9 cellular contexts compared by ENCODE assay signal in the genomic region with DNA sequence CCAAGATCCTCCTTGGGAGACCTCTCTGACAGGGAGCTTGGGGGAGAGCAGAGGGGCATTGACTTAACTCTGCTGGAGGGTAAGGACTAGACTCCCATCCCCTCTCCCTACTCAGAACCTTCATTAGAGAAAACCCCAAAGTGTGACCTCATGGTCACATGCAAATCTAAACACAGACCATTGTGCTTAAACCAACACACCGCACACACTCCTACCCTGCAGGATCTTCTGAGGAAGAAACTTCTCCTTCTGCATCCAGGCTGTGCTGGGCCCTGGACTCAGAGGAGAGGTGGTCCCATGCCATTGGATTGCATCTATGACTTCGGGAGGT. TPM values are rescaled to one million over a fixed set of nuclear protein-coding genes. Genes with fewer than 3 reads are reported as not detected.
DNase-seq lines count a peak whose midpoint lies in the region; ATAC-seq, FAIRE-seq and TF ChIP-seq lines count a peak whose summit lies in the region.
"Had no signal": no experiment of that assay in that cellular context is flagged by ENCODE, and none has a peak within 500 bp of the region (broad histone marks: within the 10 kb centered on the region; RNA-seq: fewer than 3 reads in every experiment).

No MANE protein-coding gene starts in this region.

- intact Hi-C loops in K562 (cut with micrococcal nuclease): no loop called here
- intact Hi-C loops in naive thymus-derived CD4-positive, alpha-beta T cell (cut with micrococcal nuclease): loop anchor here (1.0 to 5.0 kb wide), 6 partner anchors 8 to 1195 kb away; a partner anchor contains a TSS

- H3K79me2 ChIP-seq in K562 (ENCODE audit: control insufficient read depth, insufficient read depth, low read length): peaks cover 4% of the 10 kb centered on the region; the same call in 1 of the 3 replicates

- H3K36me3 ChIP-seq in HUES48 (ENCODE audit: control insufficient read depth, insufficient read depth, low read length) (no peaks in the 10 kb centered on the region), K562 (ENCODE audit: control insufficient read depth, insufficient read depth, low read length) (no peaks in the 10 kb centered on the region)
- peaks cover 0 to 5% (median 0%) of the 10 kb centered on the region in 3 experiments for H3K36me3 ChIP-seq in naive thymus-derived CD4-positive, alpha-beta T cell (ENCODE audit: control insufficient read depth in 2 of 3, insufficient read depth in 3 of 3, low read length in 3 of 3)

- H3K36me3 Mint-ChIP-seq in naive thymus-derived CD4-positive, alpha-beta T cell: peaks cover 0 to 9% (median 8%) of the 10 kb centered on the region in 5 donors

- H3K27me3 ChIP-seq in HUES48 (ENCODE audit: control insufficient read depth, insufficient read depth, low read length) (peaks cover 14% of the 10 kb centered on the region), K562 (ENCODE audit: control insufficient read depth in 2 of 2, insufficient read depth in 2 of 2, low read length in 2 of 2) (no peaks in the 10 kb centered on the region)
- no peaks in the 10 kb centered on the region for H3K27me3 ChIP-seq in naive thymus-derived CD4-positive, alpha-beta T cell (ENCODE audit: control insufficient read depth in 2 of 2, insufficient read depth in 2 of 2, low read length in 2 of 2)

- TF ChIP-seq POLR2A in K562 (conservative IDR thresholded peaks at IDR 0.05): no peak

- H3K27ac ChIP-seq in HUES48 (ENCODE audit: low read depth, low read length): peak overlapping the region; percentile 41
- H3K27ac ChIP-seq in K562 (ENCODE audit: extremely low read depth, low read depth, low read length): no peak overlapping the region
- peak overlapping the region; percentile 87 for H3K27ac ChIP-seq in naive thymus-derived CD4-positive, alpha-beta T cell (ENCODE audit: low read depth, low read length)

- in situ Hi-C loops in K562 (cut with MboI): no loop called here

- peak; percentile 6 for DNase-seq in AG20443 (ENCODE audit: low spot score)
- peak in 1 of 4 experiments; percentile 2 for DNase-seq in K562 (ENCODE audit: extremely low read depth in 1 of 4, low spot score in 3 of 4)
- no peak for DNase-seq in naive thymus-derived CD4-positive, alpha-beta T cell
- DNase-seq in frontal cortex (ENCODE audit: low spot score in 2 of 2): no peak

- POLR2A ChIA-PET in K562 (lab: Yijun Ruan, JAX): interaction anchor here (0.7 to 8.4 kb wide), 6 partner anchors 9 to 66 kb away, joined by 3 to 91 read pairs (median 5); a partner anchor contains a TSS
- POLR2A ChIA-PET in naive thymus-derived CD4-positive, alpha-beta T cell (lab: Charles Lee): interaction anchor here (0.6 to 3.7 kb wide), 15 partner anchors 8 to 168 kb away, joined by 3 to 52 read pairs (median 4); a partner anchor contains a TSS

- ATAC-seq in K562 (no peak), HG03469 (IDR thresholded peaks at IDR 0.05; ENCODE audit: unreplicated experiment) (no peak), GM21717 (IDR thresholded peaks at IDR 0.05; ENCODE audit: unreplicated experiment) (no peak), HG03439 (IDR thresholded peaks at IDR 0.05; ENCODE audit: unreplicated experiment) (no peak)
- no peak for ATAC-seq in naive thymus-derived CD4-positive, alpha-beta T cell

- peak overlapping the region; percentile 85; the same call in 1 of the 2 replicates for H3K4me2 ChIP-seq in K562 (ENCODE audit: insufficient read depth, low read length)

- H3K27ac Mint-ChIP-seq in naive thymus-derived CD4-positive, alpha-beta T cell: peak overlapping the region; percentile 76 to 94 (median 87)

- H3K9me3 ChIP-seq in HUES48 (ENCODE audit: control insufficient read depth, insufficient read depth, low read length) (no peaks in the 10 kb centered on the region), K562 (replicated peaks; ENCODE audit: control insufficient read depth, insufficient read depth, low read depth, low read length) (no peaks in the 10 kb centered on the region)
- H3K9me3 ChIP-seq in naive thymus-derived CD4-positive, alpha-beta T cell (ENCODE audit: control insufficient read depth in 2 of 3, low read length in 3 of 3): no peaks in the 10 kb centered on the region

- FAIRE-seq in K562 (lab: Jason Lieb, UNC) (no peak), frontal cortex (lab: Jason Lieb, UNC) (no peak)

- peaks cover 0 to 2% (median 0%) of the 10 kb centered on the region in 11 donors for H3K9me3 Mint-ChIP-seq in naive thymus-derived CD4-positive, alpha-beta T cell

- CTCF ChIA-PET in K562 (lab: Yijun Ruan, JAX; ENCODE audit: low intra/inter-chr PET ratio): no interaction called here
- CTCF ChIA-PET in naive thymus-derived CD4-positive, alpha-beta T cell (lab: Charles Lee): interaction anchor here (1.0 to 2.9 kb wide), 3 partner anchors 10 to 12 kb away, joined by 3 to 9 read pairs (median 7); no protein-coding TSS in a partner anchor

- no TSS peak for BruUV-seq in K562 (replicated peaks; lab: Mats Ljungman, UMichigan)

- H3K4me1 Mint-ChIP-seq in naive thymus-derived CD4-positive, alpha-beta T cell: peaks cover 25 to 54% (median 36%) of the 10 kb centered on the region in 7 donors

- 65% methylated on average over 2 of the region's 2 CpGs for WGBS in K562 (ENCODE audit: insufficient coverage, low coverage, missing lambda C conversion rate)

- H3K4me3 Mint-ChIP-seq in naive thymus-derived CD4-positive, alpha-beta T cell: peak overlapping the region; percentile 70 to 92 (median 90)

- H3K4me1 ChIP-seq in HUES48 (ENCODE audit: control insufficient read depth, insufficient read depth, low read length) (peaks cover 12% of the 10 kb centered on the region), K562 (replicated peaks in 1 of 2; ENCODE audit: control insufficient read depth in 2 of 2, insufficient read depth in 2 of 2, low read length in 2 of 2) (peaks cover 10 to 17% of the 10 kb centered on the region in 2 experiments; a peak in 4 of 5 replicates)
- peaks cover 15 to 18% of the 10 kb centered on the region in 2 donors for H3K4me1 ChIP-seq in naive thymus-derived CD4-positive, alpha-beta T cell (ENCODE audit: control insufficient read depth in 2 of 2, insufficient read depth in 2 of 2, low read length in 2 of 2)

- no peak for TF ChIP-seq RAD21 in K562 (CRISPR knock-in tag; conservative IDR thresholded peaks at IDR 0.05 in 1 of 2, IDR thresholded peaks at IDR 0.05 in 1 of 2)

- TF ChIP-seq EP300 in K562 (IDR thresholded peaks at IDR 0.05; ENCODE audit: low read length): no peak

- no peaks in the 10 kb centered on the region for H3K9me1 ChIP-seq in K562 (ENCODE audit: control insufficient read depth, insufficient read depth, low read length)

- no peaks in the 10 kb centered on the region for H3K27me3 Mint-ChIP-seq in naive thymus-derived CD4-positive, alpha-beta T cell

- H4K20me1 ChIP-seq in K562 (replicated peaks; ENCODE audit: control insufficient read depth, insufficient read depth, low read length): no peaks in the 10 kb centered on the region

- H3K4me3 ChIP-seq in HUES48 (ENCODE audit: low read depth, low read length): no peak overlapping the region
- no peak overlapping the region for H3K4me3 ChIP-seq in K562
- H3K4me3 ChIP-seq in naive thymus-derived CD4-positive, alpha-beta T cell (ENCODE audit: low read length): peak overlapping the region; percentile 68

- peak overlapping the region; percentile 95 for H2AFZ ChIP-seq in K562 (ENCODE audit: low read depth, low read length)

- H3K9ac ChIP-seq in HUES48 (ENCODE audit: low read depth, low read length): no peak overlapping the region
- H3K9ac ChIP-seq in K562 (ENCODE audit: insufficient read depth in 1 of 2, low read depth in 2 of 2, low read length in 2 of 2): peak overlapping the region; percentile 55 to 89; a peak in 3 of 4 replicates

- TF ChIP-seq CTCF in K562 (IDR thresholded peaks at IDR 0.05 in 2 of 3, conservative IDR thresholded peaks at IDR 0.05 in 1 of 3; ENCODE audit: insufficient read depth in 2 of 3, low read depth in 1 of 3, low read length in 3 of 3): no peak

RNA-seq across cellular contexts. Expression of a gene that starts 0.8 kb away (rescaled TPM):
- total RNA-seq in K562 (2011; cell fraction: chromatin; rRNA removed; ENCODE audit: low replicate concordance): 3.3 and 4.7 TPM in 2 replicates
- total RNA-seq in K562 (2011; cell fraction: nucleolus; rRNA removed): 3.4 and 3.7 TPM in 2 replicates
- total RNA-seq in K562 (2011; cell fraction: nucleoplasm; rRNA removed): 5.7 and 9.5 TPM in 2 replicates
- 5.1 and 6.7 TPM in 2 replicates for total RNA-seq in K562 (2014; rRNA removed)
- 6.4 and 7.0 TPM in 2 replicates for total RNA-seq in K562 (2014; rRNA removed; fragmentation: Illumina TruSeq; extraction: Trizol)
- 5.8 and 6.3 TPM in 2 replicates for total RNA-seq in K562 (2015; rRNA removed; fragmentation: Illumina TruSeq; extraction: Trizol)
- total RNA-seq in K562 (2021): 7.6 TPM in 2 replicates
- polyA plus RNA-seq in K562 (2011; rRNA removed): 7.5 and 10.3 TPM in 2 replicates
- 8.2 and 9.6 TPM in 2 replicates for polyA plus RNA-seq in K562 (2011; cell fraction: cytosol; rRNA removed)
- polyA plus RNA-seq in K562 (2011; cell fraction: nucleus; rRNA removed): 6.6 and 10.2 TPM in 2 replicates
- polyA plus RNA-seq in K562 (2012): 6.6 and 14.9 TPM in 2 replicates
- 8.2 and 9.9 TPM in 2 replicates for polyA plus RNA-seq in K562 (2014; fragmentation: Illumina TruSeq; extraction: Trizol)
- 1 to 10 TPM; 3.0 to 5.6 TPM for polyA plus RNA-seq in K562 (2014; fragmentation: Nextera tagmentation; extraction: Ambion mirVana)
- 5.8 and 7.8 TPM in 2 replicates for polyA plus RNA-seq in K562 (2014; rRNA removed)
- 5.6 and 6.8 TPM in 2 replicates for polyA minus RNA-seq in K562 (2011; rRNA and poly(A)+ RNA removed)
- polyA minus RNA-seq in K562 (2011; cell fraction: cytosol; rRNA and poly(A)+ RNA removed): 3.6 and 4.6 TPM in 2 replicates
- 1.3 and 3.4 TPM in 2 replicates for polyA minus RNA-seq in K562 (2011; cell fraction: nucleus; rRNA and poly(A)+ RNA removed)
- 10 to 100 TPM; 10.9 to 21.5 (median 15.7) TPM for total RNA-seq in naive thymus-derived CD4-positive, alpha-beta T cell
- 10 to 100 TPM; 28.1 to 45.7 TPM for polyA plus RNA-seq in naive thymus-derived CD4-positive, alpha-beta T cell
- total RNA-seq in frontal cortex: 8.6 TPM

RNA-seq across cellular contexts. Expression of a gene that starts 8.4 kb away (rescaled TPM):
- total RNA-seq in K562 (2011; cell fraction: chromatin; rRNA removed; ENCODE audit: low replicate concordance): under 0.01 TPM in 2 replicates
- under 0.01 TPM in 2 replicates for total RNA-seq in K562 (2011; cell fraction: nucleolus; rRNA removed)
- total RNA-seq in K562 (2011; cell fraction: nucleoplasm; rRNA removed): under 0.01 TPM in 2 replicates
- total RNA-seq in K562 (2014; rRNA removed): not detected in 2 replicates
- not detected in 2 replicates for total RNA-seq in K562 (2014; rRNA removed; fragmentation: Illumina TruSeq; extraction: Trizol)
- total RNA-seq in K562 (2015; rRNA removed; fragmentation: Illumina TruSeq; extraction: Trizol): not detected in 2 replicates
- not detected in 2 replicates for total RNA-seq in K562 (2021)
- not detected in 2 replicates for polyA plus RNA-seq in K562 (2011; rRNA removed)
- polyA plus RNA-seq in K562 (2011; cell fraction: cytosol; rRNA removed): not detected in 2 replicates
- polyA plus RNA-seq in K562 (2011; cell fraction: nucleus; rRNA removed): under 0.01 TPM in 2 replicates
- not detected in 2 replicates for polyA plus RNA-seq in K562 (2012)
- polyA plus RNA-seq in K562 (2014; fragmentation: Illumina TruSeq; extraction: Trizol): not detected in 2 replicates
- not detected for polyA plus RNA-seq in K562 (2014; fragmentation: Nextera tagmentation; extraction: Ambion mirVana)
- not detected in 2 replicates for polyA plus RNA-seq in K562 (2014; rRNA removed)
- under 0.01 TPM in 2 replicates for polyA minus RNA-seq in K562 (2011; rRNA and poly(A)+ RNA removed)
- polyA minus RNA-seq in K562 (2011; cell fraction: cytosol; rRNA and poly(A)+ RNA removed): 268 TPM in 1 of 2 replicates, not detected in the other
- under 0.01 TPM in 2 replicates for polyA minus RNA-seq in K562 (2011; cell fraction: nucleus; rRNA and poly(A)+ RNA removed)
- total RNA-seq in naive thymus-derived CD4-positive, alpha-beta T cell: not detected
- not detected for polyA plus RNA-seq in naive thymus-derived CD4-positive, alpha-beta T cell
- total RNA-seq in frontal cortex: not detected
- total RNA-seq: glomerular endothelial cell had no signal

RNA-seq across cellular contexts. Expression of a gene that starts 17.0 kb away (rescaled TPM):
- total RNA-seq in K562 (2011; cell fraction: chromatin; rRNA removed; ENCODE audit: low replicate concordance): under 0.01 TPM in 2 replicates
- total RNA-seq in K562 (2011; cell fraction: nucleolus; rRNA removed): under 0.01 TPM in 2 replicates
- under 0.01 TPM in 2 replicates for total RNA-seq in K562 (2011; cell fraction: nucleoplasm; rRNA removed)
- total RNA-seq in K562 (2014; rRNA removed) (not detected in 2 replicates), K562 (2014; rRNA removed; fragmentation: Illumina TruSeq; extraction: Trizol) (not detected in 2 replicates), K562 (2015; rRNA removed; fragmentation: Illumina TruSeq; extraction: Trizol) (not detected in 2 replicates), K562 (2021) (14.2 TPM in 1 of 2 replicates, not detected in the other), frontal cortex (not detected)
- polyA plus RNA-seq in K562 (2011; rRNA removed) (not detected in 2 replicates), K562 (2014; fragmentation: Illumina TruSeq; extraction: Trizol) (not detected in 2 replicates), K562 (2014; fragmentation: Nextera tagmentation; extraction: Ambion mirVana) (not detected), K562 (2014; rRNA removed) (not detected in 2 replicates)
- not detected in 2 replicates for polyA plus RNA-seq in K562 (2011; cell fraction: cytosol; rRNA removed)
- under 0.01 TPM in 1 of 2 replicates, not detected in the other for polyA plus RNA-seq in K562 (2011; cell fraction: nucleus; rRNA removed)
- polyA plus RNA-seq in K562 (2012): not detected in 2 replicates
- polyA minus RNA-seq in K562 (2011; rRNA and poly(A)+ RNA removed): under 0.01 TPM in 2 replicates
- 577 and 858 TPM in 2 replicates for polyA minus RNA-seq in K562 (2011; cell fraction: cytosol; rRNA and poly(A)+ RNA removed)
- polyA minus RNA-seq in K562 (2011; cell fraction: nucleus; rRNA and poly(A)+ RNA removed): under 0.01 TPM in 2 replicates
- 10 to 100 TPM in 1 of 5 experiments, not detected in 4; 18.9 TPM for total RNA-seq in naive thymus-derived CD4-positive, alpha-beta T cell
- polyA plus RNA-seq in naive thymus-derived CD4-positive, alpha-beta T cell: not detected
- total RNA-seq: glomerular endothelial cell had no signal
